1 cellular context compared by ENCODE assay signal in the genomic region with DNA sequence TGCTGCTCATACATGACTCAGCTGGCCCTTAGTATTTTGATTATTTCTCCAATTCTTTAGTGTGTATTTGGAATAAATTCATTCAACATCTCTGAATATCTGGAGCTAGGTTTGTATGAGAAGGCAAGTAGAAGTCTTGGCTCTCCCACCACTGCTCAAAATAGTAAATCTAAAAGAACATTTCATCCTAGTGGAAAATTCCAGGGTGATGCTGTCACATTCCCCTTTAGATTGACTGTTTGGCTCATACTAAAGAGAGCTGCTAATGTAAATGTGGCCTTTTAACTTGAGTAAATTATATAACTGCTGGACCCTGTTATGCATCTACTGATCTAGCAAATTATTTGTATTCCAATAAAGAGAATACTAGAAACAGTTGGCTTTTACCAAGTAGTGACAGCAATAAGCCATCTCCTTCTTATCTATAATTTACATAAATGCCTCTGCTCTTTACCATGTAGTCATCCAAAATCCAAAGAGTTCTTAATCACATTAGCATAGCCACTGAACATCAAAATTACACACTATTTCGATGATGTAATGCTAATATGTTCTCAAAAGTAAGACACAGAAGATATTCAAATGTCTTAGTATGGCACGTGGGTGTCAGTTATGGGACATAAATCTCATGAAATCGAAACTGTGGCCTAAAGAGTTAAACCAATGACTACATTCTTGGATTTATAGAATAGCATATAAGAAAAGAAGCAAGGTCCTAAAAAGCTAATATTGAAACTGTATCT.
TF ChIP-seq lines count a peak whose summit lies in the region.

No MANE protein-coding gene starts in this region.

TF ChIP-seq in HepG2, 621 proteins besides CTCF, POLR2A, EP300 and RAD21 (continued from another document):
- TF ChIP-seq, protein P1, sequence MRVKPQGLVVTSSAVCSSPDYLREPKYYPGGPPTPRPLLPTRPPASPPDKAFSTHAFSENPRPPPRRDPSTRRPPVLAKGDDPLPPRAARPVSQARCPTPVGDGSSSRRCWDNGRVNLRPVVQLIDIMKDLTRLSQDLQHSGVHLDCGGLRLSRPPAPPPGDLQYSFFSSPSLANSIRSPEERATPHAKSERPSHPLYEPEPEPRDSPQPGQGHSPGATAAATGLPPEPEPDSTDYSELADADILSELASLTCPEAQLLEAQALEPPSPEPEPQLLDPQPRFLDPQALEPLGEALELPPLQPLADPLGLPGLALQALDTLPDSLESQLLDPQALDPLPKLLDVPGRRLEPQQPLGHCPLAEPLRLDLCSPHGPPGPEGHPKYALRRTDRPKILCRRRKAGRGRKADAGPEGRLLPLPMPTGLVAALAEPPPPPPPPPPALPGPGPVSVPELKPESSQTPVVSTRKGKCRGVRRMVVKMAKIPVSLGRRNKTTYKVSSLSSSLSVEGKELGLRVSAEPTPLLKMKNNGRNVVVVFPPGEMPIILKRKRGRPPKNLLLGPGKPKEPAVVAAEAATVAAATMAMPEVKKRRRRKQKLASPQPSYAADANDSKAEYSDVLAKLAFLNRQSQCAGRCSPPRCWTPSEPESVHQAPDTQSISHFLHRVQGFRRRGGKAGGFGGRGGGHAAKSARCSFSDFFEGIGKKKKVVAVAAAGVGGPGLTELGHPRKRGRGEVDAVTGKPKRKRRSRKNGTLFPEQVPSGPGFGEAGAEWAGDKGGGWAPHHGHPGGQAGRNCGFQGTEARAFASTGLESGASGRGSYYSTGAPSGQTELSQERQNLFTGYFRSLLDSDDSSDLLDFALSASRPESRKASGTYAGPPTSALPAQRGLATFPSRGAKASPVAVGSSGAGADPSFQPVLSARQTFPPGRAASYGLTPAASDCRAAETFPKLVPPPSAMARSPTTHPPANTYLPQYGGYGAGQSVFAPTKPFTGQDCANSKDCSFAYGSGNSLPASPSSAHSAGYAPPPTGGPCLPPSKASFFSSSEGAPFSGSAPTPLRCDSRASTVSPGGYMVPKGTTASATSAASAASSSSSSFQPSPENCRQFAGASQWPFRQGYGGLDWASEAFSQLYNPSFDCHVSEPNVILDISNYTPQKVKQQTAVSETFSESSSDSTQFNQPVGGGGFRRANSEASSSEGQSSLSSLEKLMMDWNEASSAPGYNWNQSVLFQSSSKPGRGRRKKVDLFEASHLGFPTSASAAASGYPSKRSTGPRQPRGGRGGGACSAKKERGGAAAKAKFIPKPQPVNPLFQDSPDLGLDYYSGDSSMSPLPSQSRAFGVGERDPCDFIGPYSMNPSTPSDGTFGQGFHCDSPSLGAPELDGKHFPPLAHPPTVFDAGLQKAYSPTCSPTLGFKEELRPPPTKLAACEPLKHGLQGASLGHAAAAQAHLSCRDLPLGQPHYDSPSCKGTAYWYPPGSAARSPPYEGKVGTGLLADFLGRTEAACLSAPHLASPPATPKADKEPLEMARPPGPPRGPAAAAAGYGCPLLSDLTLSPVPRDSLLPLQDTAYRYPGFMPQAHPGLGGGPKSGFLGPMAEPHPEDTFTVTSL (CRISPR knock-in tag; IDR thresholded peaks at IDR 0.05; ENCODE audit: borderline replicate concordance): no peak
- TF ChIP-seq, protein P2, sequence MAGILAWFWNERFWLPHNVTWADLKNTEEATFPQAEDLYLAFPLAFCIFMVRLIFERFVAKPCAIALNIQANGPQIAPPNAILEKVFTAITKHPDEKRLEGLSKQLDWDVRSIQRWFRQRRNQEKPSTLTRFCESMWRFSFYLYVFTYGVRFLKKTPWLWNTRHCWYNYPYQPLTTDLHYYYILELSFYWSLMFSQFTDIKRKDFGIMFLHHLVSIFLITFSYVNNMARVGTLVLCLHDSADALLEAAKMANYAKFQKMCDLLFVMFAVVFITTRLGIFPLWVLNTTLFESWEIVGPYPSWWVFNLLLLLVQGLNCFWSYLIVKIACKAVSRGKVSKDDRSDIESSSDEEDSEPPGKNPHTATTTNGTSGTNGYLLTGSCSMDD (CRISPR knock-in tag; IDR thresholded peaks at IDR 0.05): no peak
- peak; percentile 60; the same call in 1 of the 2 replicates for TF ChIP-seq ATF7 (IDR thresholded peaks at IDR 0.05)
- no peak for TF ChIP-seq ATF7 (CRISPR knock-in tag; IDR thresholded peaks at IDR 0.05)
